22 cellular contexts compared by ENCODE assay signal in the genomic region with DNA sequence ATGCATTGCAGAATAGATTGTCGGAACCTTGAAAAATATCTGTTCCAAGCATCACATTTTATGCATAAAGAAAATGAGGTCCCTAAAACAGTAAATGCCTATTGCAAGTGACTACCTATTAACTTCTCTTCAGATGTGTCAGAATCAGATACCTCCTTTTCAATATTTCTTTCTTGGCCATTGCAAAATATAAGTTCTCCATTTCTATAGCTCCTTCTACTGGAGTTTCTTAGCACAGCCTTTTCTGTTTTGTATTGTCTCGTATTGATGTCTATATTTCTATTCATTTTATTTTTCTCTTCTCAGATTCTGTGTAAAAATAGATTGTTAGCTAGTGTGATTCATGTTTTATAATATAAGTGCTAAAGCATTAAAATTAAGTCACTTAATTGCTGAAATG.
DNase-seq lines count a peak whose midpoint lies in the region; FAIRE-seq and TF ChIP-seq lines count a peak whose summit lies in the region.
"Had no signal": no experiment of that assay in that cellular context is flagged by ENCODE, and none has a peak within 500 bp of the region (broad histone marks: within the 10 kb centered on the region; RNA-seq: fewer than 3 reads in every experiment).

No MANE protein-coding gene starts in this region.

- H3K4me3 Mint-ChIP-seq in nephron: no peak overlapping the region
- H3K4me3 Mint-ChIP-seq: memory B cell, naive B cell had no signal

- TF ChIP-seq CTCF in nephron (IDR thresholded peaks at IDR 0.05; ENCODE audit: unreplicated experiment in 3 of 3): peak in 2 of 3 experiments; percentile 17 to 26

- H3K4me1 Mint-ChIP-seq in nephron: peaks cover 15% of the 10 kb centered on the region
- H3K4me1 Mint-ChIP-seq: memory B cell, naive B cell had no signal

- peak; percentile 29 for FAIRE-seq in TTC549 (lab: Jason Lieb, UNC)
- FAIRE-seq: frontal cortex, GM18507 had no signal

- no peaks in the 10 kb centered on the region for H3K36me3 Mint-ChIP-seq in nephron (ENCODE audit: low read depth)
- H3K36me3 Mint-ChIP-seq: memory B cell, naive B cell had no signal

- no peaks in the 10 kb centered on the region for H3K9me3 Mint-ChIP-seq in nephron
- H3K9me3 Mint-ChIP-seq: memory B cell, naive B cell had no signal

- DNase-seq in GF-D8 (lab: John Stamatoyannopoulos, UW): peak; percentile 12
- peak; percentile 66 for DNase-seq in NOMO-1 treated with DMSO at 0.1 percent for 48 hours (lab: John Stamatoyannopoulos, UW; ENCODE audit: unreplicated experiment)
- no peak for DNase-seq in NCI-H1092 treated with DMSO at 0.1 percent for 48 hours (lab: John Stamatoyannopoulos, UW)
- DNase-seq in NCI-H526 (lab: John Stamatoyannopoulos, UW): no peak
- DNase-seq in NCI-H345 (lab: John Stamatoyannopoulos, UW): no peak
- DNase-seq in foreskin melanocyte: no peak
- DNase-seq: activated CD4-positive, alpha-beta T cell treated with anti-CD3 and anti-CD28 coated beads, Interleukin-2, amount 50 U/mL, for 1 hour; anterior cingulate cortex; Caco-2; EL; GM23248; kidney glomerular epithelial cell; naive B cell; NCI-H69; stimulated activated CD4-positive, alpha-beta T cell treated with anti-CD3 and anti-CD28 coated beads, Interleukin-1b, Interleukin-23, amount 100 ng/mL, for 48 hours; stimulated activated naive CD4-positive, alpha-beta T cell treated with Interleukin-2 at 50 U/mL for 16 hours; SW 1271 had no signal

- peaks cover 5% of the 10 kb centered on the region for H3K27me3 Mint-ChIP-seq in nephron (ENCODE audit: low read depth)

- no peak overlapping the region for H3K27ac Mint-ChIP-seq in nephron
- H3K27ac Mint-ChIP-seq: memory B cell, naive B cell had no signal

Comparison
In these comparisons a context has a peak if more than half of its experiments do, and no peak if none do; other contexts are left out.
1. DNase-seq: peak in GF-D8 (single experiment) and NOMO-1 treated with DMSO at 0.1 percent for 48 hours (single experiment); none in NCI-H1092 treated with DMSO at 0.1 percent for 48 hours (single experiment), NCI-H526 (0 of 2), NCI-H345 (single experiment) and foreskin melanocyte (single experiment).